24 cellular contexts compared by ENCODE assay signal in genomic region chr6:114334237-114334636, GRCh38. TPM values are rescaled to one million over a fixed set of nuclear protein-coding genes. Genes with fewer than 3 reads are reported as not detected.
DNase-seq lines count a peak whose midpoint lies in the region; ATAC-seq and TF ChIP-seq lines count a peak whose summit lies in the region.
"Had no signal": no experiment of that assay in that cellular context is flagged by ENCODE, and none has a peak within 500 bp of the region (broad histone marks: within the 10 kb centered on the region; RNA-seq: fewer than 3 reads in every experiment).

No MANE protein-coding gene starts in this region.

- H3K79me2 ChIP-seq in hepatocyte = no peaks in the 10 kb centered on the region

- H3K4me2 ChIP-seq in hepatocyte = no peak overlapping the region
- H3K4me2 ChIP-seq: BLaER1, SK-N-SH had no signal

- ATAC-seq in GM19397 (IDR thresholded peaks at IDR 0.05; ENCODE audit: unreplicated experiment) (peak; percentile 48), HG02678 (IDR thresholded peaks at IDR 0.05; ENCODE audit: unreplicated experiment) (peak; percentile 54), HG03520 (IDR thresholded peaks at IDR 0.05; ENCODE audit: unreplicated experiment) (peak; percentile 75), HG03442 (IDR thresholded peaks at IDR 0.05; ENCODE audit: unreplicated experiment) (no peak)
- ATAC-seq: activated T-cell treated with anti-CD3 and anti-CD28 coated beads, Interleukin-2, amount 50 U/mL, for 72 hours; stimulated activated memory B cell treated with anti-CD40 and anti-IgM and Interleukin-4, amounts not matched to agents 10 μg/mL and 1 μg/mL and 100 μg/mL, for 72 hours had no signal

- H3K4me3 ChIP-seq in hepatocyte = no peak overlapping the region
- H3K4me3 ChIP-seq: BLaER1, colonic mucosa, ovary had no signal

- H2AFZ ChIP-seq in hepatocyte = no peak overlapping the region

- peaks cover 7% of the 10 kb centered on the region for H3K4me1 Mint-ChIP-seq in glutamatergic neuron (ENCODE audit: low read depth, unreplicated experiment)
- H3K4me1 Mint-ChIP-seq: stimulated activated memory B cell treated with anti-CD40 and anti-IgM and Interleukin-4, amounts not matched to agents 10 μg/mL and 1 μg/mL and 100 μg/mL, for 72 hours had no signal

- H3K4me3 Mint-ChIP-seq in glutamatergic neuron (ENCODE audit: unreplicated experiment) = no peak overlapping the region
- H3K4me3 Mint-ChIP-seq: activated CD4-positive, alpha-beta memory T cell treated with anti-CD3 and anti-CD28 coated beads for 36 hours; activated T-cell treated with anti-CD3 and anti-CD28 coated beads, Interleukin-2, amount 50 U/mL, for 72 hours; nephron; stimulated activated memory B cell treated with anti-CD40 and anti-IgM and Interleukin-4, amounts not matched to agents 10 μg/mL and 1 μg/mL and 100 μg/mL, for 72 hours; T-helper 1 cell treated with Interleukin-12 subunit alpha and Interleukin-12 subunit beta and Interleukin-4 antibody, amounts not matched to agents 30 μg/mL and 1 μg/mL, for 36 hours; type B pancreatic cell had no signal

- DNase-seq in glutamatergic neuron (no peak), hepatocyte (ENCODE audit: low spot score) (no peak), superior temporal gyrus (ENCODE audit: extremely low spot score) (no peak)
- DNase-seq: activated CD4-positive, alpha-beta memory T cell treated with anti-CD3 and anti-CD28 coated beads for 36 hours; activated CD4-positive, CD25-positive, alpha-beta regulatory T cell treated with anti-CD3 and anti-CD28 coated beads, Interleukin-2, amount 50 U/mL, for 72 hours; activated naive CD4-positive, alpha-beta T cell; activated T-cell treated with anti-CD3 and anti-CD28 coated beads, Interleukin-2, amount 50 U/mL, for 72 hours; colonic mucosa; DMS53; effector CD8-positive, alpha-beta T cell; NCI-H524 treated with DMSO at 0.1 percent for 48 hours; ovary; SK-N-SH; substantia nigra had no signal

- no peaks in the 10 kb centered on the region for H3K9me3 ChIP-seq in hepatocyte (ENCODE audit: low read depth)
- H3K9me3 ChIP-seq: BLaER1, colonic mucosa, ovary, SK-N-SH had no signal

- H3K27ac Mint-ChIP-seq in glutamatergic neuron (ENCODE audit: unreplicated experiment) = no peak overlapping the region
- H3K27ac Mint-ChIP-seq: activated CD4-positive, alpha-beta memory T cell treated with anti-CD3 and anti-CD28 coated beads for 36 hours; activated T-cell treated with anti-CD3 and anti-CD28 coated beads, Interleukin-2, amount 50 U/mL, for 72 hours; nephron; stimulated activated memory B cell treated with anti-CD40 and anti-IgM and Interleukin-4, amounts not matched to agents 10 μg/mL and 1 μg/mL and 100 μg/mL, for 72 hours; T-helper 1 cell treated with Interleukin-12 subunit alpha and Interleukin-12 subunit beta and Interleukin-4 antibody, amounts not matched to agents 30 μg/mL and 1 μg/mL, for 36 hours; type B pancreatic cell had no signal

- no peaks in the 10 kb centered on the region for H3K4me1 ChIP-seq in hepatocyte (ENCODE audit: insufficient read depth)
- H3K4me1 ChIP-seq: BLaER1, colonic mucosa had no signal

- no peaks in the 10 kb centered on the region for H3K27me3 Mint-ChIP-seq in glutamatergic neuron (ENCODE audit: unreplicated experiment)
- H3K27me3 Mint-ChIP-seq: activated CD4-positive, alpha-beta memory T cell treated with anti-CD3 and anti-CD28 coated beads for 36 hours; stimulated activated memory B cell treated with anti-CD40 and anti-IgM and Interleukin-4, amounts not matched to agents 10 μg/mL and 1 μg/mL and 100 μg/mL, for 72 hours had no signal

- H4K20me1 ChIP-seq in hepatocyte (ENCODE audit: insufficient read depth, poor library complexity, severe bottlenecking) = no peaks in the 10 kb centered on the region
- H4K20me1 ChIP-seq: BLaER1 had no signal

- no peaks in the 10 kb centered on the region for H3K36me3 Mint-ChIP-seq in glutamatergic neuron (ENCODE audit: unreplicated experiment)
- H3K36me3 Mint-ChIP-seq: activated CD4-positive, alpha-beta memory T cell treated with anti-CD3 and anti-CD28 coated beads for 36 hours; stimulated activated memory B cell treated with anti-CD40 and anti-IgM and Interleukin-4, amounts not matched to agents 10 μg/mL and 1 μg/mL and 100 μg/mL, for 72 hours; type B pancreatic cell had no signal

- H3K27ac ChIP-seq in hepatocyte = no peak overlapping the region
- H3K27ac ChIP-seq: BLaER1, colonic mucosa, ovary had no signal

- H3K9me3 Mint-ChIP-seq in glutamatergic neuron (ENCODE audit: unreplicated experiment) = peaks cover 2% of the 10 kb centered on the region
- H3K9me3 Mint-ChIP-seq: activated CD4-positive, alpha-beta memory T cell treated with anti-CD3 and anti-CD28 coated beads for 36 hours; activated T-cell treated with anti-CD3 and anti-CD28 coated beads, Interleukin-2, amount 50 U/mL, for 72 hours; nephron; stimulated activated memory B cell treated with anti-CD40 and anti-IgM and Interleukin-4, amounts not matched to agents 10 μg/mL and 1 μg/mL and 100 μg/mL, for 72 hours; T-helper 1 cell treated with Interleukin-12 subunit alpha and Interleukin-12 subunit beta and Interleukin-4 antibody, amounts not matched to agents 30 μg/mL and 1 μg/mL, for 36 hours; type B pancreatic cell had no signal

- H3K9me2 ChIP-seq in hepatocyte (replicated peaks; ENCODE audit: insufficient read depth) = no peaks in the 10 kb centered on the region
- H3K9me2 ChIP-seq: SK-N-SH had no signal

- H3K27me3 ChIP-seq in hepatocyte = no peaks in the 10 kb centered on the region
- H3K27me3 ChIP-seq: BLaER1, colonic mucosa, ovary had no signal

- WGBS in hepatocyte (ENCODE audit: low lambda C conversion rate, missing lambda C conversion rate) = 89% methylated on average over 4 of the region's 4 CpGs

- peak; percentile 7 for TF ChIP-seq CTCF in glutamatergic neuron (IDR thresholded peaks at IDR 0.05; ENCODE audit: partially characterized antibody, unreplicated experiment)
- no peak for TF ChIP-seq CTCF in hepatocyte (IDR thresholded peaks at IDR 0.05; ENCODE audit: poor library complexity)

- no peaks in the 10 kb centered on the region for H3K36me3 ChIP-seq in hepatocyte (replicated peaks; ENCODE audit: insufficient read depth, low read depth)
- H3K36me3 ChIP-seq: BLaER1, colonic mucosa, ovary had no signal

RNA-seq across cellular contexts. Expression of gene HS3ST5, which starts 8.6 kb away (rescaled TPM):
- 17.4 TPM for total RNA-seq in glutamatergic neuron (ENCODE audit: unreplicated experiment)
- 1.1 and 1.4 TPM in 2 replicates for total RNA-seq in hepatocyte
- polyA plus RNA-seq in hepatocyte = 0.38 and 0.73 TPM in 2 replicates
- total RNA-seq: activated CD4-positive, alpha-beta memory T cell treated with anti-CD3 and anti-CD28 coated beads for 36 hours; activated T-cell treated with anti-CD3 and anti-CD28 coated beads, Interleukin-2, amount 50 U/mL, for 72 hours had no signal
- polyA plus RNA-seq: AG04450, ovary had no signal
